28 cellular contexts compared by ENCODE assay signal in the genomic region with DNA sequence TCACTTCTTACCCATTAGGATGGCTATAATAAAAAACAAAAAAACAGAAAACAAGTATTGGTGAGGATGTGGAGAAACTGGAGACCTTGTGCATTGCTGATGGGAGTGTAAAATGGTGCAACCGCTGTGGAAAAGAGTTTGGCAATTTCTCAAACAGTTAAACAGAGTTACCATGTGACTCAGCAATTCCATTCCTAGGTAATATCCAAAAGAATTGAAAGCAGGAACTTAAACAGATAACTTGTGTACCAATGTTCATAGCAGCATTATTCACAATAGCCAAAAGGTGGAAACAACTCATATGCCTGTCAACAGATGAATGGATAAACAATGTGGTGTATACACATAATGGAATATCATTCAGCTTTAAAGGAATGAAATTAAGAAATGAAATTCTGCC. TPM values are rescaled to one million over a fixed set of nuclear protein-coding genes. Genes with fewer than 3 reads are reported as not detected.
A peak's percentile ranks its signal among the peaks of the same experiment; 100 is the strongest.
DNase-seq lines count a peak whose midpoint lies in the region; FAIRE-seq and TF ChIP-seq lines count a peak whose summit lies in the region.
"Had no signal": no experiment of that assay in that cellular context is flagged by ENCODE, and none has a peak within 500 bp of the region (broad histone marks: within the 10 kb centered on the region; RNA-seq: fewer than 3 reads in every experiment).

No MANE protein-coding gene starts in this region.

- H3K9me3 Mint-ChIP-seq in MCF 10A (ENCODE audit: unreplicated experiment) = no peaks in the 10 kb centered on the region
- no peaks in the 10 kb centered on the region for H3K9me3 Mint-ChIP-seq in astrocyte (ENCODE audit: unreplicated experiment)
- H3K9me3 Mint-ChIP-seq in nephron progenitor cell = no peaks in the 10 kb centered on the region
- H3K9me3 Mint-ChIP-seq: CD14-positive monocyte; naive thymus-derived CD8-positive, alpha-beta T cell; WTC11 had no signal

- WGBS in ovary, 3 donors = 71 to 89% (median 85%) methylated on average over 1 of the region's 1 CpG

- no peaks in the 10 kb centered on the region for H3K9me3 ChIP-seq in breast epithelium
- no peaks in the 10 kb centered on the region for H3K9me3 ChIP-seq in astrocyte (ENCODE audit: insufficient read depth, low read depth, low read length)
- no peaks in the 10 kb centered on the region for H3K9me3 ChIP-seq in ovary
- H3K9me3 ChIP-seq: Peyer's patch, psoas muscle, SK-N-SH, stomach, upper lobe of left lung had no signal

- H3K27me3 ChIP-seq in breast epithelium (no peaks in the 10 kb centered on the region), astrocyte (ENCODE audit: insufficient read depth, low read length) (no peaks in the 10 kb centered on the region), ovary (no peaks in the 10 kb centered on the region)
- H3K27me3 ChIP-seq: Peyer's patch, stomach, upper lobe of left lung had no signal

- H2AFZ ChIP-seq in astrocyte (ENCODE audit: low read depth, low read length) = no peak overlapping the region

- H3K36me3 Mint-ChIP-seq in MCF 10A (ENCODE audit: insufficient read depth, unreplicated experiment) (peaks cover 78% of the 10 kb centered on the region), astrocyte (ENCODE audit: low read depth, unreplicated experiment) (peaks cover 10% of the 10 kb centered on the region), nephron progenitor cell (ENCODE audit: low read depth) (peaks cover 69% of the 10 kb centered on the region)

- intact Hi-C loops in MCF 10A (cut with micrococcal nuclease) = no loop called here
- intact Hi-C loops in breast epithelium (cut with DNase I; ENCODE audit: low total_unique reads) = no loop called here
- intact Hi-C loops in ovary (cut with DNase I) = no loop called here

- H3K79me2 ChIP-seq in astrocyte (ENCODE audit: insufficient read depth, low read length) = no peaks in the 10 kb centered on the region

- H3K4me3 ChIP-seq in breast epithelium (no peak overlapping the region), astrocyte (ENCODE audit: insufficient read depth, low read depth, low read length) (no peak overlapping the region), fibroblast of pulmonary artery (replicated peaks; ENCODE audit: low read depth, low read length) (no peak overlapping the region), ovary (no peak overlapping the region)
- H3K4me3 ChIP-seq: Peyer's patch, psoas muscle, stomach, upper lobe of left lung had no signal

- H4K20me1 ChIP-seq in astrocyte (ENCODE audit: insufficient read depth, low read length) = no peaks in the 10 kb centered on the region

- peaks cover 10% of the 10 kb centered on the region for H3K36me3 ChIP-seq in breast epithelium
- peaks cover 11% of the 10 kb centered on the region for H3K36me3 ChIP-seq in astrocyte (ENCODE audit: insufficient read depth, low read length)
- H3K36me3 ChIP-seq in ovary = no peaks in the 10 kb centered on the region

- no TSS peak for BruUV-seq in MCF 10A (replicated peaks; lab: Mats Ljungman, UMichigan)

- peak; percentile 67 for DNase-seq in MCF 10A (ENCODE audit: unreplicated experiment)
- no peak for DNase-seq in breast epithelium (ENCODE audit: low spot score in 2 of 2)
- DNase-seq in astrocyte (ENCODE audit: low read depth) = peak; percentile 53
- DNase-seq in fibroblast of pulmonary artery (ENCODE audit: low read depth) = peak; percentile 80
- DNase-seq in stimulated activated CD4-positive, alpha-beta T cell treated with anti-CD3 and anti-CD28 coated beads, Interleukin-2, amount 100 ng/mL, for 24 hours = no peak
- no peak for DNase-seq in NK-92 (lab: John Stamatoyannopoulos, UW; ENCODE audit: unreplicated experiment)
- DNase-seq in nephron progenitor cell = no peak
- no peak for DNase-seq in ovary
- DNase-seq: activated naive CD4-positive, alpha-beta T cell treated with anti-CD3 and anti-CD28 coated beads, Interleukin-2, amount 50 U/mL, for 16 hours; activated T-cell treated with anti-CD3 and anti-CD28 coated beads, Interleukin-2, amount 50 U/mL, for 48 hours; cortex of kidney; DMS153; naive thymus-derived CD8-positive, alpha-beta T cell; NCI-H1048; NCI-H1930; NCI-H345; Peyer's patch; psoas muscle; SK-N-SH; small intestine; stimulated activated CD4-positive, alpha-beta T cell treated with anti-CD3 and anti-CD28 coated beads, Interleukin-4, amount 100 ng/mL, for 1 hour; stomach; upper lobe of left lung had no signal

- no peak overlapping the region for H3K4me3 Mint-ChIP-seq in MCF 10A (ENCODE audit: unreplicated experiment)
- peak overlapping the region; percentile 12 for H3K4me3 Mint-ChIP-seq in astrocyte (ENCODE audit: unreplicated experiment)
- no peak overlapping the region for H3K4me3 Mint-ChIP-seq in nephron progenitor cell
- H3K4me3 Mint-ChIP-seq: CD14-positive monocyte, WTC11 had no signal

- no peak overlapping the region for H3K9ac ChIP-seq in astrocyte (ENCODE audit: low read length)
- H3K9ac ChIP-seq: SK-N-SH had no signal

- POLR2A ChIA-PET in MCF 10A (lab: Yijun Ruan, JAX) = no interaction called here

- no peak overlapping the region for H3K4me2 ChIP-seq in astrocyte (ENCODE audit: low read length)
- H3K4me2 ChIP-seq: SK-N-SH had no signal

- H3K27ac Mint-ChIP-seq in MCF 10A (ENCODE audit: low read depth, unreplicated experiment) (no peak overlapping the region), astrocyte (ENCODE audit: unreplicated experiment) (no peak overlapping the region), nephron progenitor cell (no peak overlapping the region)
- H3K27ac Mint-ChIP-seq: WTC11 had no signal

- TF ChIP-seq CTCF in MCF 10A (IDR thresholded peaks at IDR 0.05; ENCODE audit: unreplicated experiment) (no peak), breast epithelium (IDR thresholded peaks at IDR 0.05) (no peak), astrocyte (IDR thresholded peaks at IDR 0.05; ENCODE audit: insufficient read depth, low read depth, low read length) (no peak), fibroblast of pulmonary artery (IDR thresholded peaks at IDR 0.05; ENCODE audit: low read length, missing control alignments) (no peak), nephron progenitor cell (IDR thresholded peaks at IDR 0.05) (no peak), ovary (IDR thresholded peaks at IDR 0.05) (no peak)

- H3K4me1 Mint-ChIP-seq in MCF 10A (ENCODE audit: insufficient read depth, unreplicated experiment) = peaks cover 5% of the 10 kb centered on the region
- H3K4me1 Mint-ChIP-seq in astrocyte (ENCODE audit: low read depth, unreplicated experiment) = peaks cover 8% of the 10 kb centered on the region
- no peaks in the 10 kb centered on the region for H3K4me1 Mint-ChIP-seq in nephron progenitor cell
- H3K4me1 Mint-ChIP-seq: CD14-positive monocyte, WTC11 had no signal

- no peaks in the 10 kb centered on the region for H3K27me3 Mint-ChIP-seq in MCF 10A (ENCODE audit: insufficient read depth, unreplicated experiment)
- no peaks in the 10 kb centered on the region for H3K27me3 Mint-ChIP-seq in astrocyte (ENCODE audit: low read depth, unreplicated experiment)
- H3K27me3 Mint-ChIP-seq in nephron progenitor cell (ENCODE audit: low read depth, poor library complexity) = no peaks in the 10 kb centered on the region
- H3K27me3 Mint-ChIP-seq: naive thymus-derived CD8-positive, alpha-beta T cell had no signal

- no peak for TF ChIP-seq EP300 in ovary (IDR thresholded peaks at IDR 0.05)

- CTCF ChIA-PET in MCF 10A (lab: Yijun Ruan, JAX) = interaction anchor here (0.6 to 2.1 kb wide), 2 partner anchors 9 to 397 kb away, joined by 3 to 10 read pairs; no protein-coding TSS in a partner anchor

- TF ChIP-seq POLR2A in breast epithelium (IDR thresholded peaks at IDR 0.05) = no peak
- no peak for TF ChIP-seq POLR2A in ovary (IDR thresholded peaks at IDR 0.05)

- H3K4me1 ChIP-seq in breast epithelium (no peaks in the 10 kb centered on the region), astrocyte (ENCODE audit: insufficient read depth, low read length) (peaks cover 4% of the 10 kb centered on the region), ovary (ENCODE audit: insufficient read depth) (peaks cover 1% of the 10 kb centered on the region)
- H3K4me1 ChIP-seq: Peyer's patch, psoas muscle, upper lobe of left lung had no signal

- H3K27ac ChIP-seq in breast epithelium = no peak overlapping the region
- H3K27ac ChIP-seq in astrocyte (ENCODE audit: low read depth, low read length) = no peak overlapping the region
- no peak overlapping the region for H3K27ac ChIP-seq in ovary
- H3K27ac ChIP-seq: Peyer's patch, psoas muscle, stomach, upper lobe of left lung had no signal

- FAIRE-seq in astrocyte (lab: Jason Lieb, UNC) = no peak
- FAIRE-seq: A204.1, endothelial cell of umbilical vein, GM12892, small intestine had no signal

RNA-seq across cellular contexts. Expression of gene DCP2, which starts 28.9 kb away (rescaled TPM):
- total RNA-seq in MCF 10A (2022) = 32.7 and 34.1 TPM in 2 replicates
- 10 to 100 TPM; 26.2 to 67.0 (median 43.9) TPM for total RNA-seq in breast epithelium
- total RNA-seq in astrocyte = 39.8 and 48.9 TPM in 2 replicates
- 10 to 100 TPM; 16.4 to 58.7 (median 41.7) TPM for total RNA-seq in ovary
- polyA plus RNA-seq in ovary = 10 to 100 TPM; 12.4 to 13.7 TPM

Comparison
In these comparisons a context has a peak if more than half of its experiments do, and no peak if none do; other contexts are left out.
1. DNase-seq: peak in MCF 10A (single experiment), astrocyte (single experiment) and fibroblast of pulmonary artery (single experiment); none in breast epithelium (0 of 2), stimulated activated CD4-positive, alpha-beta T cell treated with anti-CD3 and anti-CD28 coated beads, Interleukin-2, amount 100 ng/mL, for 24 hours (0 of 2), NK-92 (single experiment), nephron progenitor cell (single experiment) and ovary (0 of 5).